ENCODE assay signal across 2 cellular contexts in genomic region chr1:30742300-30742962, GRCh38.
A peak's percentile ranks its signal among the peaks of the same experiment; 100 is the strongest.
TF ChIP-seq lines count a peak whose summit lies in the region.

No MANE protein-coding gene starts in this region.

TF ChIP-seq in HepG2, 621 proteins besides CTCF, POLR2A, EP300 and RAD21:
- no peak for TF ChIP-seq RARA (CRISPR knock-in tag; IDR thresholded peaks at IDR 0.05)
- no peak for TF ChIP-seq STAT6 (CRISPR knock-in tag; IDR thresholded peaks at IDR 0.05; ENCODE audit: borderline replicate concordance)
- peak; percentile 72 for TF ChIP-seq ZNF629 (CRISPR knock-in tag; conservative IDR thresholded peaks at IDR 0.05)
- no peak for TF ChIP-seq RORA (CRISPR knock-in tag; IDR thresholded peaks at IDR 0.05)
- no peak for TF ChIP-seq RFXANK (CRISPR knock-in tag; IDR thresholded peaks at IDR 0.05)

TF ChIP-seq in H1, 55 proteins besides CTCF, POLR2A, EP300 and RAD21:
- TF ChIP-seq GTF2F1 (IDR thresholded peaks at IDR 0.05; ENCODE audit: borderline replicate concordance, low read depth, low read length) (no peak), HDAC6 (IDR thresholded peaks at IDR 0.05; ENCODE audit: low read depth, low read length) (no peak), FOSL1 (IDR thresholded peaks at IDR 0.05; ENCODE audit: insufficient read depth, low read depth, low read length) (no peak), KDM4A (IDR thresholded peaks at IDR 0.05; ENCODE audit: low read depth, low read length, severe bottlenecking) (no peak), TAF1 (IDR thresholded peaks at IDR 0.05; ENCODE audit: low read depth, low read length) (no peak), HDAC2 (IDR thresholded peaks at IDR 0.05; ENCODE audit: borderline replicate concordance in 1 of 2, low read depth in 2 of 2, low read length in 2 of 2) (no peak), BRCA1 (IDR thresholded peaks at IDR 0.05; ENCODE audit: low read depth, low read length) (no peak), TCF12 (IDR thresholded peaks at IDR 0.05; ENCODE audit: low read depth, low read length) (no peak), SRF (IDR thresholded peaks at IDR 0.05; ENCODE audit: low read depth, low read length) (no peak)
TF ChIP-seq in H1: peak in this region for 0.
